ENCODE assay signal across 8 cellular contexts in the genomic region with DNA sequence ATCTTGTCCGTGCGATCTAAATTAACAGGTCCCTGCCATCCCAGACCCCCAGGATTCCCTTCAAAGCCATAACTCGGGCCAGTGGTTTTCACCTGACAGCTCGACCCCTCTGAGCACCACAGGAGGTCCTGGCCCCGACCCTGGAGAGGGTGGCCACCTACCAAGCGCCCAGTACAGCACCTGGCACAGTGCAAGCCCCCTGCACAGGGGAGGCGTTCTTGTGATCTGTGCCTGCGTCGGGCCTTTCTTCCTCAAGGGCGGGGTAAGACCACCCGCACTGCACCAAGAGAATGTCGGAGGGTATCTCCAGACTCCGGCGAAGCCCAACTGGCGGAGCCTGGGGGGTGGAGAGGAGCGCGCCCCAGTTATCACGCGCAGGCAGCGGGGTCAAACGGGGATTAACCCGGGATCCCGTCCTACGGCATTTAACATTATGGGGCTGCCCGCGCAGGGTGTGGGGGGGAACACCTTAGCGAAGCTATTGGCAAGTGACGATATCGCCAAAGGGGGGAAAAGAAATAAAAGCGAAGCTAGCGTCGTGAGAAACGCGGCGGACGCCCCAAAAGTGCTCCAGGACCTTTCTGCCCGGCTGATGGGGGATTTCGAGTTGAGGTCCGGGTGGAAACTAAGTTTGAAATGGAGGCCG.
DNase-seq lines count a peak whose midpoint lies in the region; ATAC-seq, FAIRE-seq and TF ChIP-seq lines count a peak whose summit lies in the region.

No MANE protein-coding gene starts in this region.

- no peak for ATAC-seq in GM21529 (IDR thresholded peaks at IDR 0.05; ENCODE audit: unreplicated experiment)

- peak overlapping the region; percentile 100 for H3K27ac ChIP-seq in neutrophil

- DNase-seq in NCI-H2227 (lab: John Stamatoyannopoulos, UW; ENCODE audit: unreplicated experiment) (peak; percentile 90), NCI-H2227 treated with DMSO at 0.1 percent for 48 hours (lab: John Stamatoyannopoulos, UW) (no peak), fibroblast of mammary gland (ENCODE audit: low read depth) (no peak), DMS114 treated with DMSO at 0.1 percent for 48 hours (lab: John Stamatoyannopoulos, UW; ENCODE audit: unreplicated experiment) (no peak), RCC 7860 (ENCODE audit: low spot score) (no peak)
- peak; percentile 85 for DNase-seq in activated CD8-positive, alpha-beta memory T cell treated with anti-CD3 and anti-CD28 coated beads for 24 hours

- no peak for FAIRE-seq in RCC 7860 (lab: Jason Lieb, UNC)

- H3K4me1 ChIP-seq in neutrophil (ENCODE audit: control insufficient read depth in 1 of 2, insufficient read depth in 1 of 2, low read depth in 1 of 2, low read length in 1 of 2): peaks cover 34 to 35% of the 10 kb centered on the region in 2 experiments

- no peaks in the 10 kb centered on the region for H3K9me3 ChIP-seq in neutrophil

- H3K4me3 ChIP-seq in fibroblast of mammary gland (ENCODE audit: control insufficient read depth, low read depth, low read length) (peak overlapping the region; percentile 68), neutrophil (ENCODE audit: low read depth in 1 of 2, low read length in 1 of 2) (peak overlapping the region; percentile 80 to 90)

- no peak for TF ChIP-seq CTCF in fibroblast of mammary gland (conservative IDR thresholded peaks at IDR 0.05; ENCODE audit: control insufficient read depth, insufficient read depth, low read depth, low read length)
- TF ChIP-seq CTCF in neutrophil (IDR thresholded peaks at IDR 0.05): no peak

- peaks cover 20% of the 10 kb centered on the region for H3K36me3 ChIP-seq in neutrophil

- peaks cover 4% of the 10 kb centered on the region for H3K27me3 ChIP-seq in neutrophil

Comparison
In these comparisons a context has a peak if more than half of its experiments do, and no peak if none do; other contexts are left out.
1. DNase-seq: peak in NCI-H2227 (single experiment) and activated CD8-positive, alpha-beta memory T cell treated with anti-CD3 and anti-CD28 coated beads for 24 hours (single experiment); none in NCI-H2227 treated with DMSO at 0.1 percent for 48 hours (single experiment), fibroblast of mammary gland (single experiment), DMS114 treated with DMSO at 0.1 percent for 48 hours (single experiment) and RCC 7860 (single experiment).